ENCODE assay signal across 1 cellular context in the genomic region with DNA sequence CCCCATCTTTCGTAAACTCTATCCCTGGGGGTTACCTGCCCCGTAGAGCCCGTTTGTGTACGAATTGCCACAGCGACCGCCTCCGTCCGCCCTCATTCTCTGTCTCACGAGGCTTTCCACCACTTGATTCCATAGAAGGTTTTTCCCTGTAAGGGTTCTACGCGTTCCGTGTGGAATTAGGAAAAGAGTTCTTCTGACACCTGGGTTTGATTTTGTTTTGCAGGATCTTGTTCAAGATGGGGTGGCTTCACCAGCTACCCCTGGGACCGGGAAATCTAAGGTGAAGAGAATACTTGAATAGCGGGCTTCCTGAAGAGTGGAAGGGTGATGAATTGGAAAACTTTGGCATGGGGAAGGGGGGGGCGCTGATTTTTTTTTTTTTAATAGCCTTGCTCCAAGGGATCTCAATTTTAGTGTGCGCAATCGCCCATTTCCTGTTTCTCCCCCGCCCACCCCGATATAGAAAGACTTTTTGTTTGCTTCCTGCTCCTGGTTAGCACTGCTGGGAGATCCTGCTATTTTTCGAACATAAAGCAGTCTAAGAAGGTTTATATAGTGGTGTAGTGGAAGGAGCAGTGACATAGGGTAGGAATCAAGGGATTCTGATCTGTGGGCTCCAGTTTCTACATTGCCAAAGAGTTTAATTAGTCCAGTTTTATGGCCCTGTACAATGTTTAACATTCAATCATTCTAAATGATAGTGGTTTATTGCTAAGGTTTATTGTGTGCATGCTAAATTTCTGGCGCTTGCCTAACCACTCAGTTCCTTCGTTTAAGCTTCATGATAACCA.
TF ChIP-seq lines count a peak whose summit lies in the region.

No MANE protein-coding gene starts in this region.

TF ChIP-seq in HepG2, 621 proteins besides CTCF, POLR2A, EP300 and RAD21 (continues in another document):
- TF ChIP-seq HDAC2 (CRISPR knock-in tag; IDR thresholded peaks at IDR 0.05) (no peak), MED8 (CRISPR knock-in tag; IDR thresholded peaks at IDR 0.05; ENCODE audit: insufficient replicate concordance) (no peak), ZNF557 (CRISPR knock-in tag; IDR thresholded peaks at IDR 0.05) (0 out of 2 replicates have a peak, but pooled peaks have one; percentile 28), ZNF17 (CRISPR knock-in tag; IDR thresholded peaks at IDR 0.05) (no peak), EEA1 (CRISPR knock-in tag; IDR thresholded peaks at IDR 0.05; ENCODE audit: borderline replicate concordance) (no peak), FUBP1 (CRISPR knock-in tag; IDR thresholded peaks at IDR 0.05; ENCODE audit: borderline replicate concordance) (no peak), ELF1 (CRISPR knock-in tag; IDR thresholded peaks at IDR 0.05) (no peak), ZNF570 (CRISPR knock-in tag; IDR thresholded peaks at IDR 0.05; ENCODE audit: borderline replicate concordance) (no peak), THAP7 (CRISPR knock-in tag; IDR thresholded peaks at IDR 0.05) (no peak), ZNF615 (CRISPR knock-in tag; IDR thresholded peaks at IDR 0.05; ENCODE audit: borderline replicate concordance) (0 out of 2 replicates have a peak, but pooled peaks have one; percentile 74), AHR (CRISPR knock-in tag; IDR thresholded peaks at IDR 0.05) (0 out of 2 replicates have a peak, but pooled peaks have one; percentile 2), ASH2L (IDR thresholded peaks at IDR 0.05; ENCODE audit: insufficient read length, low read depth, low read length) (peak; percentile 94), CHD2 (IDR thresholded peaks at IDR 0.05; ENCODE audit: low read depth, low read length) (no peak), MBD4 (IDR thresholded peaks at IDR 0.05; ENCODE audit: borderline replicate concordance, low read length) (no peak), FIP1L1 (IDR thresholded peaks at IDR 0.05; ENCODE audit: borderline replicate concordance, insufficient read depth, low read depth, low read length) (no peak), ZMYM2 (CRISPR knock-in tag; IDR thresholded peaks at IDR 0.05) (no peak), ZMYM3 (CRISPR knock-in tag; IDR thresholded peaks at IDR 0.05) (no peak), ATF4 (CRISPR knock-in tag; IDR thresholded peaks at IDR 0.05) (no peak), ATF1 (CRISPR knock-in tag; IDR thresholded peaks at IDR 0.05) (no peak; the same call in 1 of the 2 replicates), ZNF501 (CRISPR knock-in tag; IDR thresholded peaks at IDR 0.05) (0 out of 2 replicates have a peak, but pooled peaks have one; percentile 3), ZNF3 (CRISPR knock-in tag; IDR thresholded peaks at IDR 0.05) (0 out of 2 replicates have a peak, but pooled peaks have one; percentile 12), RBM39 (IDR thresholded peaks at IDR 0.05; ENCODE audit: low read depth, low read length, poor library complexity, severe bottlenecking) (peak; percentile 21), ATF6 (CRISPR knock-in tag; conservative IDR thresholded peaks at IDR 0.05) (no peak), TBX2 (CRISPR knock-in tag; IDR thresholded peaks at IDR 0.05; ENCODE audit: borderline replicate concordance) (0 out of 2 replicates have a peak, but pooled peaks have one; percentile 2), ZNF362 (CRISPR knock-in tag; IDR thresholded peaks at IDR 0.05; ENCODE audit: borderline replicate concordance) (no peak), SRSF4 (IDR thresholded peaks at IDR 0.05; ENCODE audit: low read depth, low read length, poor library complexity, severe bottlenecking) (no peak), ZNF816 (CRISPR knock-in tag; IDR thresholded peaks at IDR 0.05; ENCODE audit: borderline replicate concordance) (0 out of 2 replicates have a peak, but pooled peaks have one; percentile 87), ZNF781 (CRISPR knock-in tag; IDR thresholded peaks at IDR 0.05; ENCODE audit: borderline replicate concordance, not compliant biosample characterization) (peak; percentile 4), NFRKB (IDR thresholded peaks at IDR 0.05) (no peak), ZNF552 (CRISPR knock-in tag; IDR thresholded peaks at IDR 0.05; ENCODE audit: borderline replicate concordance) (no peak), ZNF430 (CRISPR knock-in tag; IDR thresholded peaks at IDR 0.05) (no peak), ZFP37 (CRISPR knock-in tag; IDR thresholded peaks at IDR 0.05; ENCODE audit: borderline replicate concordance) (no peak), THAP8 (CRISPR knock-in tag; IDR thresholded peaks at IDR 0.05; ENCODE audit: borderline replicate concordance) (peak; percentile 3; the same call in 1 of the 2 replicates), ZNF746 (CRISPR knock-in tag; IDR thresholded peaks at IDR 0.05) (peak; percentile 7; the same call in 1 of the 2 replicates), KDM1A (CRISPR knock-in tag; IDR thresholded peaks at IDR 0.05) (no peak), ZNF749 (CRISPR knock-in tag; IDR thresholded peaks at IDR 0.05; ENCODE audit: borderline replicate concordance) (peak; percentile 16; the same call in 1 of the 2 replicates), CC2D1A (CRISPR knock-in tag; IDR thresholded peaks at IDR 0.05) (peak; percentile 66; the same call in 1 of the 2 replicates), ZNF343 (CRISPR knock-in tag; IDR thresholded peaks at IDR 0.05) (no peak), TEF (CRISPR knock-in tag; IDR thresholded peaks at IDR 0.05) (0 out of 2 replicates have a peak, but pooled peaks have one; percentile 45)
- TF ChIP-seq, protein P1, sequence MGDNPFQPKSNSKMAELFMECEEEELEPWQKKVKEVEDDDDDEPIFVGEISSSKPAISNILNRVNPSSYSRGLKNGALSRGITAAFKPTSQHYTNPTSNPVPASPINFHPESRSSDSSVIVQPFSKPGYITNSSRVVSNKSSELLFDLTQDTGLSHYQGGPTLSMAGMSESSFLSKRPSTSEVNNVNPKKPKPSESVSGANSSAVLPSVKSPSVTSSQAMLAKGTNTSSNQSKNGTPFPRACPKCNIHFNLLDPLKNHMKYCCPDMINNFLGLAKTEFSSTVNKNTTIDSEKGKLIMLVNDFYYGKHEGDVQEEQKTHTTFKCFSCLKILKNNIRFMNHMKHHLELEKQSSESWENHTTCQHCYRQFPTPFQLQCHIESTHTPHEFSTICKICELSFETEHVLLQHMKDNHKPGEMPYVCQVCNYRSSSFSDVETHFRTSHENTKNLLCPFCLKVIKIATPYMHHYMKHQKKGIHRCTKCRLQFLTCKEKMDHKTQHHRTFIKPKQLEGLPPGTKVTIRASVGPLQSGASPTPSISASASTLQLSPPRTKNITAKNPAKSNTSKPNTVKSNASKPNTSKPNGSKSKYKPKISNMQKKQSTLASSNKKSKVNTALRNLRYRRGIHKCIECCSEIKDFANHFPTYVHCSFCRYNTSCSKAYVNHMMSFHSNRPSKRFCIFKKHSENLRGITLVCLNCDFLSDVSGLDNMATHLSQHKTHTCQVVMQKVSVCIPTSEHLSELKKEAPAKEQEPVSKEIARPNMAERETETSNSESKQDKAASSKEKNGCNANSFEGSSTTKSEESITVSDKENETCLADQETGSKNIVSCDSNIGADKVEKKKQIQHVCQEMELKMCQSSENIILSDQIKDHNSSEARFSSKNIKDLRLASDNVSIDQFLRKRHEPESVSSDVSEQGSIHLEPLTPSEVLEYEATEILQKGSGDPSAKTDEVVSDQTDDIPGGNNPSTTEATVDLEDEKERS (CRISPR knock-in tag; IDR thresholded peaks at IDR 0.05): 0 out of 2 replicates have a peak, but pooled peaks have one; percentile 40
- TF ChIP-seq, protein P2, sequence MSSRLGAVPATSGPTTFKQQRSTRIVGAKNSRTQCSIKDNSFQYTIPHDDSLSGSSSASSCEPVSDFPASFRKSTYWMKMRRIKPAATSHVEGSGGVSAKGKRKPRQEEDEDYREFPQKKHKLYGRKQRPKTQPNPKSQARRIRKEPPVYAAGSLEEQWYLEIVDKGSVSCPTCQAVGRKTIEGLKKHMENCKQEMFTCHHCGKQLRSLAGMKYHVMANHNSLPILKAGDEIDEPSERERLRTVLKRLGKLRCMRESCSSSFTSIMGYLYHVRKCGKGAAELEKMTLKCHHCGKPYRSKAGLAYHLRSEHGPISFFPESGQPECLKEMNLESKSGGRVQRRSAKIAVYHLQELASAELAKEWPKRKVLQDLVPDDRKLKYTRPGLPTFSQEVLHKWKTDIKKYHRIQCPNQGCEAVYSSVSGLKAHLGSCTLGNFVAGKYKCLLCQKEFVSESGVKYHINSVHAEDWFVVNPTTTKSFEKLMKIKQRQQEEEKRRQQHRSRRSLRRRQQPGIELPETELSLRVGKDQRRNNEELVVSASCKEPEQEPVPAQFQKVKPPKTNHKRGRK (CRISPR knock-in tag; IDR thresholded peaks at IDR 0.05): peak; percentile 80; the same call in 1 of the 2 replicates
- TF ChIP-seq, protein P3, sequence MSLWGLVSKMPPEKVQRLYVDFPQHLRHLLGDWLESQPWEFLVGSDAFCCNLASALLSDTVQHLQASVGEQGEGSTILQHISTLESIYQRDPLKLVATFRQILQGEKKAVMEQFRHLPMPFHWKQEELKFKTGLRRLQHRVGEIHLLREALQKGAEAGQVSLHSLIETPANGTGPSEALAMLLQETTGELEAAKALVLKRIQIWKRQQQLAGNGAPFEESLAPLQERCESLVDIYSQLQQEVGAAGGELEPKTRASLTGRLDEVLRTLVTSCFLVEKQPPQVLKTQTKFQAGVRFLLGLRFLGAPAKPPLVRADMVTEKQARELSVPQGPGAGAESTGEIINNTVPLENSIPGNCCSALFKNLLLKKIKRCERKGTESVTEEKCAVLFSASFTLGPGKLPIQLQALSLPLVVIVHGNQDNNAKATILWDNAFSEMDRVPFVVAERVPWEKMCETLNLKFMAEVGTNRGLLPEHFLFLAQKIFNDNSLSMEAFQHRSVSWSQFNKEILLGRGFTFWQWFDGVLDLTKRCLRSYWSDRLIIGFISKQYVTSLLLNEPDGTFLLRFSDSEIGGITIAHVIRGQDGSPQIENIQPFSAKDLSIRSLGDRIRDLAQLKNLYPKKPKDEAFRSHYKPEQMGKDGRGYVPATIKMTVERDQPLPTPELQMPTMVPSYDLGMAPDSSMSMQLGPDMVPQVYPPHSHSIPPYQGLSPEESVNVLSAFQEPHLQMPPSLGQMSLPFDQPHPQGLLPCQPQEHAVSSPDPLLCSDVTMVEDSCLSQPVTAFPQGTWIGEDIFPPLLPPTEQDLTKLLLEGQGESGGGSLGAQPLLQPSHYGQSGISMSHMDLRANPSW (CRISPR knock-in tag; IDR thresholded peaks at IDR 0.05; ENCODE audit: borderline replicate concordance): no peak
